In the genomic region with DNA sequence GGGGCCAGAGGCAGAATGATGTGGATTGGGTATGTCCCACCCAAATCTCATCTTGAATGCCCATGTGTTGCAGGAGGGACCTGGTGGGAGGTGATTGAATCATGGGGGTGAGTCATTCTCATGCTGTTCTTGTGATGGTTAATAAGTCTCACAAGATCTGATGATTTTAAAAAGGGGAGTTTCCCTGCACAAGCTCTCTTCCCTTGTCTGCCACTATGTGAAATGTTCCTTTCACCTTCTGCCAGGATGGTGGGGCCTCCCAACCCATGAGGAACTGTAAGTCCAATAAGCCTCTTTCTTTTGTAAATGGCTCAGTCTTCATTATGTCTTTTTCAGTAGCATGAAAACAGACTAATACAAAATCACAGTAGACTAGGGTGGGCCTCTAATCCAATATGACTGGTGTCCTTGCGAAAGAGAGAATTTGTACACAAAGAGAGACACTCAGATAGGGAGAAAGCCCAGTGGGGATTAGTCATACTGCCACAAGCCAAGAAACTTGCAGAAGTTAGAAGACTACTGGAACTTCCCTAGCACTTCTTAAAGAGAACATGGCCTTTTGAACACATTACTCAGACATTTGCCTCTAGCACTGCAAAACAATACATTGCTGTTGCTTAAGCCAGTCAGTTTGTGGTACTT, we compare ENCODE assay signal across 1 cellular context.
TF ChIP-seq lines count a peak whose summit lies in the region.

No MANE protein-coding gene starts in this region.

TF ChIP-seq in WTC11, 78 proteins besides CTCF, POLR2A, EP300 and RAD21 (continued from another document):
- no peak for TF ChIP-seq FOXP4 (CRISPR knock-in tag; IDR thresholded peaks at IDR 0.05)
- TF ChIP-seq MXD4 (CRISPR knock-in tag; IDR thresholded peaks at IDR 0.05; ENCODE audit: borderline replicate concordance): no peak
- TF ChIP-seq MLX (CRISPR knock-in tag; IDR thresholded peaks at IDR 0.05): no peak
- TF ChIP-seq SP1 (CRISPR knock-in tag; conservative IDR thresholded peaks at IDR 0.05): no peak
- no peak for TF ChIP-seq NR3C1 (CRISPR knock-in tag; conservative IDR thresholded peaks at IDR 0.05; ENCODE audit: low read depth)
- TF ChIP-seq RORB (CRISPR knock-in tag; IDR thresholded peaks at IDR 0.05): no peak
